ENCODE assay signal across 14 cellular contexts in the genomic region with DNA sequence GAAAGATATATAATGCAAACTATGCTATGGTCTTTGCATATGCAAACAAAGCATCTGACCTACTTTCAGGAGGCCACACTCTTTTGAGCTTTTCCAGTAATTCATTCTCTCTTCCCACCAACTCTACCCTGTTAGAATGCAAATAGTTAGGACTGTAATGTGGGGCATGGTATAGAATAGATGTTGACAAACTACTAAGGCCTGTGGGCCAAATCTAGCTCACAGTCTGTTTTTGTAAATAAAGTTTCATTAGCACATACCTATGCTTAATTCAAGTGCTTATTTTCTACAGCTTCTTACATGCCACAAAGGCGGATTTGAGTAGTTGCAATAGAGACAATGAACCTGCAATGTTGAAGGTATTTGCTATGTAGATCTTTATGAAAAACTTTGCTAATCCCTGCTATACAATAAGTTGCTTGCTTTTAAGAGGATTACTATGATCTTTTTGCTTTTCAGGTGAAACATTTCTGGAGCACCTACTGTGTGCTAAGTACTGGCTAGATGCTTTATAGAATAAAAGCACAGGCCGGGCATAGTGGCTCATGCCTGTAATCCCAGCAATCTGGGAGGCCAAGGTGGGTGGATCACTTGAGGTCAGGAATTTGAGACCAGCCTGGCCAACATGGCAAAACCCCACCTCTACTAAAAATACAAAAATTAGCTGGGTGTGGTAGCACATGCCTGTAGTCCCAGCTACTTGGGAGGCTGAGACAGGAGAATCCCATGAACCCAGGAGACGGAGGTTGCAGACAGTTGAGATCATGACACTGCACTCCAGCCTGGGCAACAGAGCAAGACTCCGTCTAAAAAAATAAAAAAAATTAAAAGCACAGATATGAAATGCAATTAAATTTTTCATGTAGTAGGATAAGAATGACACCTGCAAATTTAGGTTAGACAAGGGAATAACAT.
DNase-seq lines count a peak whose midpoint lies in the region; ATAC-seq and TF ChIP-seq lines count a peak whose summit lies in the region.
"Had no signal": no experiment of that assay in that cellular context is flagged by ENCODE, and none has a peak within 500 bp of the region (broad histone marks: within the 10 kb centered on the region; RNA-seq: fewer than 3 reads in every experiment).

No MANE protein-coding gene starts in this region.

- H3K4me2 ChIP-seq in GM23338: peak overlapping the region; percentile 8; the same call in 1 of the 2 replicates
- no peak overlapping the region for H3K4me2 ChIP-seq in mesendoderm (ENCODE audit: low read length)

- POLR2A ChIA-PET in WTC11 (lab: Charles Lee): no interaction called here

- no peak overlapping the region for H2BK15ac ChIP-seq in mesendoderm (replicated peaks; ENCODE audit: low read depth)

- no peaks in the 10 kb centered on the region for H3K79me1 ChIP-seq in mesendoderm (ENCODE audit: low read length)

- H2BK120ac ChIP-seq in mesendoderm (ENCODE audit: low read depth, low read length): no peak overlapping the region

- H3K9me3 Mint-ChIP-seq in GM23338: peaks cover 5% of the 10 kb centered on the region; the same call in 2 of the 3 replicates
- H3K9me3 Mint-ChIP-seq in WTC11: peaks cover 37% of the 10 kb centered on the region
- H3K9me3 Mint-ChIP-seq in stimulated activated effector memory CD8-positive, alpha-beta T cell treated with anti-CD3 and anti-CD28 coated beads, Interleukin-12 subunit alpha, Interleukin-12 subunit beta, amount 100 ng/mL, for 72 hours: peaks cover 8% of the 10 kb centered on the region
- H3K9me3 Mint-ChIP-seq: CD8-positive, alpha-beta T cell had no signal

- H3K4me1 Mint-ChIP-seq in GM23338: peaks cover 32% of the 10 kb centered on the region
- H3K4me1 Mint-ChIP-seq in WTC11: peaks cover 37% of the 10 kb centered on the region
- no peaks in the 10 kb centered on the region for H3K4me1 Mint-ChIP-seq in stimulated activated effector memory CD8-positive, alpha-beta T cell treated with anti-CD3 and anti-CD28 coated beads, Interleukin-12 subunit alpha, Interleukin-12 subunit beta, amount 100 ng/mL, for 72 hours
- H3K4me1 Mint-ChIP-seq: CD14-positive monocyte had no signal

- no peaks in the 10 kb centered on the region for H4K20me1 ChIP-seq in GM23338 (replicated peaks; ENCODE audit: insufficient read depth)

- TF ChIP-seq CTCF in GM23338 (conservative IDR thresholded peaks at IDR 0.05; ENCODE audit: low read depth in 2 of 2): no peak
- TF ChIP-seq CTCF in WTC11 (IDR thresholded peaks at IDR 0.05): no peak

- H3K9me3 ChIP-seq in HUES6 (ENCODE audit: control insufficient read depth, insufficient read depth, low read depth, low read length): no peaks in the 10 kb centered on the region

- H3K27ac Mint-ChIP-seq in GM23338 (peak overlapping the region; percentile 94), WTC11 (peak overlapping the region; percentile 84)
- H3K27ac Mint-ChIP-seq in stimulated activated effector memory CD8-positive, alpha-beta T cell treated with anti-CD3 and anti-CD28 coated beads, Interleukin-12 subunit alpha, Interleukin-12 subunit beta, amount 100 ng/mL, for 72 hours: no peak overlapping the region
- H3K27ac Mint-ChIP-seq: CD14-positive monocyte; CD8-positive, alpha-beta T cell had no signal

- H3K4me1 ChIP-seq in GM23338 (ENCODE audit: insufficient read depth) (peaks cover 34% of the 10 kb centered on the region), HUES6 (ENCODE audit: control insufficient read depth, insufficient read depth, low read length) (peaks cover 24% of the 10 kb centered on the region), mesendoderm (ENCODE audit: control insufficient read depth, low read depth, low read length) (no peaks in the 10 kb centered on the region)

- DNase-seq in GM23338 (ENCODE audit: low spot score) (peak; percentile 37), WTC11 (ENCODE audit: low spot score) (no peak), mesendoderm (peak; percentile 29), D341Med (ENCODE audit: low spot score) (no peak)
- DNase-seq in activated T-cell treated with anti-CD3 and anti-CD28 coated beads, Interleukin-2, amount 50 U/mL, for 48 hours: no peak
- DNase-seq in stimulated activated effector memory CD8-positive, alpha-beta T cell treated with anti-CD3 and anti-CD28 coated beads, Interleukin-12 subunit alpha, Interleukin-12 subunit beta, amount 100 ng/mL, for 72 hours (ENCODE audit: low spot score in 2 of 2): no peak
- DNase-seq: CD8-positive, alpha-beta T cell; DMS 273 treated with DMSO at 0.1 percent for 48 hours; Karpas-422 had no signal

- no peak overlapping the region for H2AK5ac ChIP-seq in mesendoderm (ENCODE audit: low read length)

- no peaks in the 10 kb centered on the region for H3K27me3 ChIP-seq in GM23338 (ENCODE audit: insufficient read depth)
- no peaks in the 10 kb centered on the region for H3K27me3 ChIP-seq in HUES6 (ENCODE audit: control insufficient read depth, insufficient read depth, low read length)
- no peaks in the 10 kb centered on the region for H3K27me3 ChIP-seq in mesendoderm (ENCODE audit: insufficient read depth, low read length, poor library complexity)

- no peak overlapping the region for H2BK5ac ChIP-seq in mesendoderm (ENCODE audit: low read length)

- H3K27ac ChIP-seq in GM23338 (ENCODE audit: low read depth) (peak overlapping the region; percentile 94), HUES6 (ENCODE audit: low read depth, low read length) (0 out of 2 replicates have a peak overlapping the region, but pooled peaks have one; percentile 3), mesendoderm (ENCODE audit: low read depth, low read length) (no peak overlapping the region)
- H3K27ac ChIP-seq: 22Rv1 had no signal

- H3K79me2 ChIP-seq in GM23338 (replicated peaks; ENCODE audit: insufficient read depth): no peaks in the 10 kb centered on the region
- H3K79me2 ChIP-seq in mesendoderm (ENCODE audit: control insufficient read depth, insufficient read depth, low read length): no peaks in the 10 kb centered on the region

- no peak overlapping the region for H3K56ac ChIP-seq in mesendoderm (ENCODE audit: low read length)

- H3K9me2 ChIP-seq in GM23338 (ENCODE audit: insufficient read depth): peaks cover 5% of the 10 kb centered on the region; the same call in 1 of the 2 replicates

- no peak overlapping the region for H3K23ac ChIP-seq in mesendoderm (ENCODE audit: low read length)

- peak; percentile 89 for ATAC-seq in GM23338
- ATAC-seq in WTC11: peak; percentile 85
- ATAC-seq in HG03342 (IDR thresholded peaks at IDR 0.05; ENCODE audit: unreplicated experiment): no peak
- no peak for ATAC-seq in stimulated activated effector memory CD8-positive, alpha-beta T cell treated with anti-CD3 and anti-CD28 coated beads, Interleukin-12 subunit alpha, Interleukin-12 subunit beta, amount 100 ng/mL, for 72 hours
- ATAC-seq: CD8-positive, alpha-beta T cell; K562 had no signal

- H3K4me3 Mint-ChIP-seq in GM23338: no peak overlapping the region
- no peak overlapping the region for H3K4me3 Mint-ChIP-seq in WTC11
- H3K4me3 Mint-ChIP-seq in stimulated activated effector memory CD8-positive, alpha-beta T cell treated with anti-CD3 and anti-CD28 coated beads, Interleukin-12 subunit alpha, Interleukin-12 subunit beta, amount 100 ng/mL, for 72 hours: no peak overlapping the region
- H3K4me3 Mint-ChIP-seq: CD14-positive monocyte; CD8-positive, alpha-beta T cell had no signal

- no peak overlapping the region for H4K5ac ChIP-seq in mesendoderm (ENCODE audit: low read length)

- H3K9ac ChIP-seq in HUES6 (ENCODE audit: low read length) (no peak overlapping the region), mesendoderm (ENCODE audit: low read length) (no peak overlapping the region)

- WGBS in mesendoderm (ENCODE audit: extremely low coverage, insufficient coverage, low lambda C conversion rate): no CpG with 5 or more reads among the region's 4 CpGs

- no peak overlapping the region for H4K8ac ChIP-seq in mesendoderm (ENCODE audit: low read depth, low read length)

- H3K4me3 ChIP-seq in GM23338: no peak overlapping the region
- H3K4me3 ChIP-seq in HUES6 (ENCODE audit: low read depth, low read length): no peak overlapping the region
- H3K4me3 ChIP-seq in mesendoderm (ENCODE audit: low read length): no peak overlapping the region
- H3K4me3 ChIP-seq: K562 had no signal

- H3F3A ChIP-seq in GM23338 (replicated peaks; ENCODE audit: low read depth): no peaks in the 10 kb centered on the region

- H3K18ac ChIP-seq in mesendoderm (ENCODE audit: low read length): no peak overlapping the region

- CTCF ChIA-PET in WTC11 (lab: Charles Lee): no interaction called here

- H3K27me3 Mint-ChIP-seq in GM23338 (ENCODE audit: insufficient read depth, low read depth, poor library complexity): peaks cover 4% of the 10 kb centered on the region
- H3K27me3 Mint-ChIP-seq in WTC11 (ENCODE audit: low read depth): peaks cover 6% of the 10 kb centered on the region; the same call in 1 of the 2 replicates

- H3K36me3 ChIP-seq in GM23338 (ENCODE audit: insufficient read depth): no peaks in the 10 kb centered on the region
- no peaks in the 10 kb centered on the region for H3K36me3 ChIP-seq in HUES6 (ENCODE audit: control insufficient read depth, insufficient read depth, low read length)
- no peaks in the 10 kb centered on the region for H3K36me3 ChIP-seq in mesendoderm (ENCODE audit: control insufficient read depth, insufficient read depth, low read length)

- H3K4ac ChIP-seq in mesendoderm (ENCODE audit: low read depth, low read length): no peak overlapping the region

- no peak overlapping the region for H2AFZ ChIP-seq in GM23338

- H3K36me3 Mint-ChIP-seq in GM23338 (ENCODE audit: low read depth) (peaks cover 4% of the 10 kb centered on the region; the same call in 2 of the 3 replicates), WTC11 (peaks cover 16% of the 10 kb centered on the region)
- no peaks in the 10 kb centered on the region for H3K36me3 Mint-ChIP-seq in stimulated activated effector memory CD8-positive, alpha-beta T cell treated with anti-CD3 and anti-CD28 coated beads, Interleukin-12 subunit alpha, Interleukin-12 subunit beta, amount 100 ng/mL, for 72 hours
- H3K36me3 Mint-ChIP-seq: CD14-positive monocyte; CD8-positive, alpha-beta T cell had no signal

TF ChIP-seq in GM23338, 12 proteins besides CTCF, POLR2A, EP300 and RAD21 (continues in another document):
- TF ChIP-seq ZNF114 (CRISPR knock-in tag; IDR thresholded peaks at IDR 0.05) (0 out of 2 replicates have a peak, but pooled peaks have one; percentile 55), POLR2AphosphoS5 (IDR thresholded peaks at IDR 0.05; ENCODE audit: low read depth) (no peak), NANOG (IDR thresholded peaks at IDR 0.05; ENCODE audit: borderline replicate concordance) (peak; percentile 76; the same call in 1 of the 2 replicates)

TF ChIP-seq in WTC11, 78 proteins besides CTCF, POLR2A, EP300 and RAD21 (continues in another document):
- TF ChIP-seq, protein P1, sequence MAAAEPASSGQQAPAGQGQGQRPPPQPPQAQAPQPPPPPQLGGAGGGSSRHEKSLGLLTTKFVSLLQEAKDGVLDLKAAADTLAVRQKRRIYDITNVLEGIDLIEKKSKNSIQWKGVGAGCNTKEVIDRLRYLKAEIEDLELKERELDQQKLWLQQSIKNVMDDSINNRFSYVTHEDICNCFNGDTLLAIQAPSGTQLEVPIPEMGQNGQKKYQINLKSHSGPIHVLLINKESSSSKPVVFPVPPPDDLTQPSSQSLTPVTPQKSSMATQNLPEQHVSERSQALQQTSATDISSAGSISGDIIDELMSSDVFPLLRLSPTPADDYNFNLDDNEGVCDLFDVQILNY (CRISPR knock-in tag; IDR thresholded peaks at IDR 0.05): no peak

Comparison
In these comparisons a context has a peak if more than half of its experiments do, and no peak if none do; other contexts are left out.
1. ATAC-seq: peak in GM23338 (single experiment) and WTC11 (single experiment); none in HG03342 (single experiment) and stimulated activated effector memory CD8-positive, alpha-beta T cell treated with anti-CD3 and anti-CD28 coated beads, Interleukin-12 subunit alpha, Interleukin-12 subunit beta, amount 100 ng/mL, for 72 hours (single experiment).
2. DNase-seq: peak in GM23338 (single experiment) and mesendoderm (single experiment); none in WTC11 (single experiment), activated T-cell treated with anti-CD3 and anti-CD28 coated beads, Interleukin-2, amount 50 U/mL, for 48 hours (0 of 2), D341Med (single experiment) and stimulated activated effector memory CD8-positive, alpha-beta T cell treated with anti-CD3 and anti-CD28 coated beads, Interleukin-12 subunit alpha, Interleukin-12 subunit beta, amount 100 ng/mL, for 72 hours (0 of 2).